In genomic region chr10:95331596-95332130, GRCh38 we compare ENCODE assay signal across 23 cellular contexts. TPM values are rescaled to one million over a fixed set of nuclear protein-coding genes. Genes with fewer than 3 reads are reported as not detected.
A peak's percentile ranks its signal among the peaks of the same experiment; 100 is the strongest.
DNase-seq lines count a peak whose midpoint lies in the region; ATAC-seq, FAIRE-seq and TF ChIP-seq lines count a peak whose summit lies in the region.
"Had no signal": no experiment of that assay in that cellular context is flagged by ENCODE, and none has a peak within 500 bp of the region (broad histone marks: within the 10 kb centered on the region; RNA-seq: fewer than 3 reads in every experiment).

No MANE protein-coding gene starts in this region.

- H4K5ac ChIP-seq in IMR-90 (ENCODE audit: low read depth, low read length), result peak overlapping the region; percentile 84; the same call in 1 of the 2 replicates

- no peak for TF ChIP-seq RAD21 in A549 (conservative IDR thresholded peaks at IDR 0.05 in 1 of 2, IDR thresholded peaks at IDR 0.05 in 1 of 2)
- no peak for TF ChIP-seq RAD21 in IMR-90 (IDR thresholded peaks at IDR 0.05; ENCODE audit: low read length)

- intact Hi-C loops in IMR-90 (cut with micrococcal nuclease) (no loop called here), gastrocnemius medialis (cut with DNase I; ENCODE audit: low total_unique reads) (no loop called here)

- H3K27ac Mint-ChIP-seq in GM23338, result no peak overlapping the region
- H3K27ac Mint-ChIP-seq: CD4-positive, CD25-positive, alpha-beta regulatory T cell had no signal

- in situ Hi-C loops in IMR-90 (cut with MboI; ENCODE audit: low sequenced_read_pairs), result no loop called here
- in situ Hi-C loops in gastrocnemius medialis (cut with MboI; ENCODE audit: low sequenced_read_pairs in 4 of 4), result no loop called here

- H3K23ac ChIP-seq in IMR-90 (ENCODE audit: low read depth, low read length), result no peak overlapping the region

- H2AK9ac ChIP-seq in IMR-90 (replicated peaks; ENCODE audit: low read depth, low read length, poor library complexity), result no peak overlapping the region

- H3K9me1 ChIP-seq in IMR-90 (ENCODE audit: insufficient read depth, low read length), result peaks cover 38% of the 10 kb centered on the region

- peak overlapping the region in 1 of 2 experiments; percentile 48; a peak in 3 of 6 replicates for H3K27ac ChIP-seq in A549
- H3K27ac ChIP-seq in IMR-90 (ENCODE audit: insufficient read depth, low read length), result peak overlapping the region; percentile 32; the same call in 1 of the 2 replicates
- peak overlapping the region; percentile 76 to 86 (median 83) for H3K27ac ChIP-seq in gastrocnemius medialis
- H3K27ac ChIP-seq in GM23338 (ENCODE audit: low read depth), result no peak overlapping the region
- H3K27ac ChIP-seq: GM23248, PC-9 had no signal

- peaks cover 0 to 6% of the 10 kb centered on the region in 2 experiments; a peak in 2 of 4 replicates for H3K79me1 ChIP-seq in IMR-90 (ENCODE audit: low read depth in 1 of 2, low read length in 2 of 2)

- peaks cover 3% of the 10 kb centered on the region; the same call in 2 of the 3 replicates for H3K36me3 Mint-ChIP-seq in GM23338 (ENCODE audit: low read depth)
- H3K36me3 Mint-ChIP-seq: CD4-positive, CD25-positive, alpha-beta regulatory T cell had no signal

- H3K4me2 ChIP-seq in A549 (peak overlapping the region; percentile 27; the same call in 2 of the 3 replicates), IMR-90 (ENCODE audit: low read depth, low read length) (no peak overlapping the region), GM23338 (no peak overlapping the region)
- H3K4me2 ChIP-seq: PC-9 had no signal

- 0 out of 2 replicates have a peak overlapping the region, but pooled peaks have one; percentile 59 for H3K14ac ChIP-seq in IMR-90 (replicated peaks; ENCODE audit: low read depth, low read length)

- H2AFZ ChIP-seq in IMR-90 (replicated peaks; ENCODE audit: low read length, poor library complexity) (no peak overlapping the region), GM23338 (no peak overlapping the region)
- H2AFZ ChIP-seq: GM23248, PC-9 had no signal

- peak overlapping the region; percentile 85 for H2AK5ac ChIP-seq in IMR-90 (ENCODE audit: low read depth, low read length)

- H3K27me3 ChIP-seq in IMR-90 (ENCODE audit: control insufficient read depth, insufficient read depth, low read length), result no peaks in the 10 kb centered on the region
- no peaks in the 10 kb centered on the region for H3K27me3 ChIP-seq in gastrocnemius medialis
- H3K27me3 ChIP-seq in GM23338 (ENCODE audit: insufficient read depth), result no peaks in the 10 kb centered on the region
- H3K27me3 ChIP-seq: BE2C had no signal

- POLR2A ChIA-PET in A549 (lab: Yijun Ruan, JAX), result no interaction called here
- POLR2A ChIA-PET in IMR-90 (lab: Charles Lee; ENCODE audit: unreplicated experiment), result no interaction called here

- FAIRE-seq in A549 (lab: Jason Lieb, UNC), result no peak
- FAIRE-seq: A204.1, GM12878 had no signal

- TF ChIP-seq EP300 in A549 (IDR thresholded peaks at IDR 0.05), result no peak

- H2BK15ac ChIP-seq in IMR-90 (ENCODE audit: low read depth, low read length), result peak overlapping the region; percentile 69; the same call in 2 of the 3 replicates

- H3K9me3 Mint-ChIP-seq in GM23338, result no peaks in the 10 kb centered on the region

- no peak for TF ChIP-seq CTCF in A549 (IDR thresholded peaks at IDR 0.05)
- TF ChIP-seq CTCF in IMR-90 (conservative IDR thresholded peaks at IDR 0.05; ENCODE audit: low read depth, low read length), result no peak
- no peak for TF ChIP-seq CTCF in gastrocnemius medialis (IDR thresholded peaks at IDR 0.05 in 4 of 5, conservative IDR thresholded peaks at IDR 0.05 in 1 of 5)
- TF ChIP-seq CTCF in GM23338 (conservative IDR thresholded peaks at IDR 0.05; ENCODE audit: low read depth in 2 of 2), result no peak

- H3K36me3 ChIP-seq in IMR-90 (ENCODE audit: control insufficient read depth, insufficient read depth, low read length), result no peaks in the 10 kb centered on the region
- H3K36me3 ChIP-seq in gastrocnemius medialis, result peaks cover 0 to 15% of the 10 kb centered on the region in 2 donors
- no peaks in the 10 kb centered on the region for H3K36me3 ChIP-seq in GM23338 (ENCODE audit: insufficient read depth)
- H3K36me3 ChIP-seq: BE2C, HAP-1 had no signal

- WGBS in A549 (ENCODE audit: missing lambda C conversion rate), result 67% methylated on average over 3 of the region's 3 CpGs
- WGBS in IMR-90 (ENCODE audit: extremely low coverage in 2 of 2, insufficient read length in 1 of 2), 2 experiments, result 100% methylated on average over 1 of the region's 3 CpGs; no CpG with 5 or more reads in 1 of the 2 experiments

- H3K4me3 Mint-ChIP-seq in GM23338, result no peak overlapping the region
- H3K4me3 Mint-ChIP-seq: CD4-positive, CD25-positive, alpha-beta regulatory T cell had no signal

- H3K18ac ChIP-seq in IMR-90 (ENCODE audit: low read depth, low read length), result peak overlapping the region; percentile 92

- H3K9me3 ChIP-seq in A549 (no peaks in the 10 kb centered on the region), IMR-90 (ENCODE audit: control insufficient read depth, insufficient read depth, low read length) (no peaks in the 10 kb centered on the region), gastrocnemius medialis (no peaks in the 10 kb centered on the region)
- H3K9me3 ChIP-seq: BE2C, HAP-1 had no signal

- H3K4ac ChIP-seq in IMR-90 (ENCODE audit: low read depth, low read length), result peak overlapping the region; percentile 76

- H3K27me3 Mint-ChIP-seq in GM23338 (ENCODE audit: insufficient read depth, low read depth, poor library complexity), result peaks cover 4% of the 10 kb centered on the region

- H4K91ac ChIP-seq in IMR-90 (ENCODE audit: insufficient read depth, low read depth, low read length), result peak overlapping the region; percentile 77

- no peak overlapping the region for H3K56ac ChIP-seq in IMR-90 (ENCODE audit: extremely low read depth, insufficient read depth, low read length)

- H2BK5ac ChIP-seq in IMR-90 (ENCODE audit: low read depth, low read length, poor library complexity, severe bottlenecking), result peak overlapping the region; percentile 64

- H3K9me2 ChIP-seq in GM23338 (ENCODE audit: insufficient read depth), result no peaks in the 10 kb centered on the region

- DNase-seq in A549 (ENCODE audit: low read depth in 1 of 2, low spot score in 1 of 2) (no peak), IMR-90 (peak; percentile 38), fibroblast of peridontal ligament (ENCODE audit: extremely low read depth) (peak; percentile 45), gastrocnemius medialis (no peak), NCI-H510A treated with DMSO at 0.1 percent for 48 hours (lab: John Stamatoyannopoulos, UW) (no peak), GM23338 (ENCODE audit: low spot score) (no peak)
- DNase-seq: BE2C; CD4-positive, CD25-positive, alpha-beta regulatory T cell; DMS79; GM23248; Karpas-422; NCI-H1417; NCI-H1694 treated with DMSO at 0.1 percent for 48 hours; NCI-H2107; NCI-H748 treated with DMSO at 0.1 percent for 48 hours; PC-9; RPMI8226; SHP77 had no signal

- H3K79me2 ChIP-seq in GM23338 (replicated peaks; ENCODE audit: insufficient read depth), result no peaks in the 10 kb centered on the region

- peaks cover 7% of the 10 kb centered on the region; the same call in 2 of the 3 replicates for H3K4me1 Mint-ChIP-seq in GM23338
- H3K4me1 Mint-ChIP-seq: CD4-positive, CD25-positive, alpha-beta regulatory T cell had no signal

- ATAC-seq in A549 (no peak), IMR-90 (ENCODE audit: low read depth) (no peak), gastrocnemius medialis (no peak), GM21367 (IDR thresholded peaks at IDR 0.05; ENCODE audit: unreplicated experiment) (no peak), GM18517 (IDR thresholded peaks at IDR 0.05; ENCODE audit: unreplicated experiment) (no peak), GM23338 (no peak)
- ATAC-seq: GM12878 had no signal

- peak overlapping the region; percentile 92 for H2BK20ac ChIP-seq in IMR-90 (ENCODE audit: low read depth, low read length)

- no TSS peak for BruUV-seq in IMR-90 (replicated peaks; lab: Mats Ljungman, UMichigan)

- H2BK120ac ChIP-seq in IMR-90 (ENCODE audit: low read depth, low read length), result peak overlapping the region; percentile 88

- 0 out of 2 replicates have a peak, but pooled peaks cover 3% of the 10 kb centered on the region for H3F3A ChIP-seq in GM23338 (replicated peaks; ENCODE audit: low read depth)

- peak overlapping the region; percentile 3 to 65; a peak in 3 of 4 replicates for H4K8ac ChIP-seq in IMR-90 (ENCODE audit: low read depth in 2 of 2, low read length in 2 of 2)

- H3K4me1 ChIP-seq in A549 (peaks cover 43% of the 10 kb centered on the region), IMR-90 (ENCODE audit: control insufficient read depth, insufficient read depth, low read length) (peaks cover 46% of the 10 kb centered on the region), gastrocnemius medialis (peaks cover 59 to 81% of the 10 kb centered on the region in 2 donors), GM23338 (ENCODE audit: insufficient read depth) (peaks cover 8% of the 10 kb centered on the region; the same call in 1 of the 2 replicates)
- H3K4me1 ChIP-seq: BE2C, HAP-1 had no signal

- no peak overlapping the region for H3K9ac ChIP-seq in IMR-90 (ENCODE audit: low read depth, low read length)
- H3K9ac ChIP-seq: GM23248 had no signal

- dilution Hi-C loops in IMR-90 (cut with HindIII; ENCODE audit: low sequenced_read_pairs, unreplicated experiment), result no loop called here

- no peak for TF ChIP-seq POLR2A in A549 (IDR thresholded peaks at IDR 0.05; ENCODE audit: low read length)
- no peak for TF ChIP-seq POLR2A in IMR-90 (IDR thresholded peaks at IDR 0.05; ENCODE audit: low read depth, low read length)
- TF ChIP-seq POLR2A in gastrocnemius medialis (IDR thresholded peaks at IDR 0.05), result no peak

- H4K20me1 ChIP-seq in IMR-90 (ENCODE audit: insufficient read depth, low read length), result no peaks in the 10 kb centered on the region
- H4K20me1 ChIP-seq in GM23338 (replicated peaks; ENCODE audit: insufficient read depth), result no peaks in the 10 kb centered on the region

- CTCF ChIA-PET in A549 (lab: Yijun Ruan, JAX), result no interaction called here
- CTCF ChIA-PET in IMR-90 (lab: Yijun Ruan, JAX), result interaction anchor here (0.6 kb wide), 1 partner anchor 9 kb away, joined by 7 read pairs; no protein-coding TSS in a partner anchor

- H3K4me3 ChIP-seq in A549, result no peak overlapping the region
- no peak overlapping the region for H3K4me3 ChIP-seq in IMR-90 (ENCODE audit: insufficient read depth, low read depth, low read length)
- H3K4me3 ChIP-seq in gastrocnemius medialis, result no peak overlapping the region
- H3K4me3 ChIP-seq in GM23338, result no peak overlapping the region
- H3K4me3 ChIP-seq: GM12878, GM23248, HAP-1, PC-9 had no signal

RNA-seq across cellular contexts. Expression of gene PDLIM1, which starts 40.9 kb away (rescaled TPM):
- polyA plus RNA-seq in A549 (2011; rRNA removed) (92.5 and 132 TPM in 2 replicates), A549 (2017; fragmentation: RNase III; extraction: RNeasy Plus Mini Kit Qiagen cat#74134 plus additional on column Dnase treatment) (123 to 147 TPM (median 128 TPM) in 3 replicates), IMR-90 (2012; rRNA removed) (179 and 187 TPM in 2 replicates), GM23338 (2016; fragmentation: Nextera tagmentation; extraction: Ambion mirVana) (227 and 233 TPM in 2 replicates)
- polyA plus RNA-seq in A549 (2012; cell fraction: cytosol; rRNA removed), result 101 and 102 TPM in 2 replicates
- polyA plus RNA-seq in A549 (2012; cell fraction: nucleus; rRNA removed), result 58.7 and 96.7 TPM in 2 replicates
- 119 and 120 TPM in 2 replicates for polyA minus RNA-seq in A549 (2011; rRNA and poly(A)+ RNA removed)
- total RNA-seq in IMR-90 (2012; rRNA removed) (27.5 and 30.1 TPM in 2 replicates), gastrocnemius medialis (100 to 1,000 TPM; 157 to 572 (median 272) TPM)
- polyA plus RNA-seq in IMR-90 (2012; cell fraction: cytosol; rRNA removed), result 120 and 255 TPM in 2 replicates
- polyA plus RNA-seq in IMR-90 (2012; cell fraction: nucleus; rRNA removed; ENCODE audit: low replicate concordance), result 44.1 and 131 TPM in 2 replicates
- 110 and 111 TPM in 2 replicates for total RNA-seq in GM23338 (2014; rRNA removed; shearing (Covaris generic))

Comparison
In these comparisons a context has a peak if more than half of its experiments do, and no peak if none do; other contexts are left out.
1. DNase-seq: peak in IMR-90 (single experiment) and fibroblast of peridontal ligament (single experiment); none in A549 (0 of 2), gastrocnemius medialis (0 of 2), NCI-H510A treated with DMSO at 0.1 percent for 48 hours (single experiment) and GM23338 (single experiment).